ENCODE assay signal across 1 cellular context in the genomic region with DNA sequence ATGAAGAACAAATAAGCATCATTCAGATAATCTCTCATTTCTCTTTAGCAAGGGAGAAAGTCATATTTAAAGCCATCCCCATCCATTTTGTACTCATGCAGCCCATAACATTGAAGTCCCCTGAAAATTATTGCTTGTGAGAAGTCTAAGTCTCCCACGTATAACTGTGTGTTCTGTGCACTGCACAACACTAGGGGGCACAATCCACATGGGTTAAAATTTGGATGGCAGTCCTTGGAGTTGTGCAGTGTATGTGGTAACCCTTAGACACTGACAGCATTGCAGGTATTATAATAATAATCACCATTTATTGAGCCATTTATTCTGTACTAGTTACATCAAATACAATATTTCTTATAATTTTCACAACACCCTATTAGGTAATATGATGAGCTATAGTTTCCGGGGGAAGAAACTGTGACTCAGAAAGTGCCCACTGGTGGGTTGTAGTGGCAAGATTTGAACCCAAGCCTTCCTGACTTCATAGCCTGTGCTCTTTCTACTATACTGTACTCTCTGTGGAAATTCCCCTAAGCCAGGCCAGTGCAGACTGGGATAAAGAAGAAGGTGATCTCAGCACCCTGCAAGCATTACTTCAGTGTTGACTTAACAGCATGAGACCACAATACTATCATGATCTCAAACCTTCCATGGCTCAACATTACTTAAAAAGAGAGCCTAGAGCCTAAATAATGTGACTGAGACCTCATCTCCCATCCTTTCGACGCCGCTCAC.
TF ChIP-seq lines count a peak whose summit lies in the region.

No MANE protein-coding gene starts in this region.

TF ChIP-seq in K562, 482 proteins besides CTCF, POLR2A, EP300 and RAD21:
- TF ChIP-seq ZBTB1 (CRISPR knock-in tag; IDR thresholded peaks at IDR 0.05; ENCODE audit: borderline replicate concordance, low read depth), result no peak
- TF ChIP-seq NCOA4 (IDR thresholded peaks at IDR 0.05; ENCODE audit: partially characterized antibody), result no peak
- no peak for TF ChIP-seq ZNF696 (CRISPR knock-in tag; conservative IDR thresholded peaks at IDR 0.05)
- no peak for TF ChIP-seq NFIC (IDR thresholded peaks at IDR 0.05)
